In genomic region chr4:94237271-94237670, GRCh38 we compare ENCODE assay signal across 20 cellular contexts. TPM values are rescaled to one million over a fixed set of nuclear protein-coding genes. Genes with fewer than 3 reads are reported as not detected.
DNase-seq lines count a peak whose midpoint lies in the region; ATAC-seq, FAIRE-seq and TF ChIP-seq lines count a peak whose summit lies in the region.
"Had no signal": no experiment of that assay in that cellular context is flagged by ENCODE, and none has a peak within 500 bp of the region (broad histone marks: within the 10 kb centered on the region; RNA-seq: fewer than 3 reads in every experiment).

No MANE protein-coding gene starts in this region.

- no peak overlapping the region for H2BK120ac ChIP-seq in IMR-90 (ENCODE audit: low read depth, low read length)

- no peak for FAIRE-seq in A549 (lab: Jason Lieb, UNC)
- FAIRE-seq in frontal cortex (lab: Jason Lieb, UNC): peak; percentile 15
- FAIRE-seq: GM12878, GM12892, GM18507 had no signal

- H2BK5ac ChIP-seq in IMR-90 (ENCODE audit: low read depth, low read length, poor library complexity, severe bottlenecking): no peak overlapping the region

- ATAC-seq in A549: no peak
- no peak for ATAC-seq in IMR-90 (ENCODE audit: low read depth)
- ATAC-seq: GM12878 had no signal

- no TSS peak for BruUV-seq in IMR-90 (replicated peaks; lab: Mats Ljungman, UMichigan)

- in situ Hi-C loops in IMR-90 (cut with MboI; ENCODE audit: low sequenced_read_pairs): no loop called here

- H3K4me2 ChIP-seq in A549 (no peak overlapping the region), IMR-90 (ENCODE audit: low read depth, low read length) (no peak overlapping the region)
- H3K4me2 ChIP-seq: BLaER1 treated with 17β-estradiol and CSF1 and Interleukin-3, amounts not matched to agents 10 nM and 100 nM had no signal

- no peaks in the 10 kb centered on the region for H3K9me3 ChIP-seq in A549
- no peaks in the 10 kb centered on the region for H3K9me3 ChIP-seq in IMR-90 (ENCODE audit: control insufficient read depth, insufficient read depth, low read length)
- H3K9me3 ChIP-seq: BLaER1 treated with 17β-estradiol and CSF1 and Interleukin-3, amounts not matched to agents 10 nM and 100 nM; Caco-2 had no signal

- CTCF ChIA-PET in A549 (lab: Yijun Ruan, JAX): no interaction called here
- CTCF ChIA-PET in IMR-90 (lab: Yijun Ruan, JAX): no interaction called here

- TF ChIP-seq CTCF in A549 (IDR thresholded peaks at IDR 0.05) (no peak), IMR-90 (conservative IDR thresholded peaks at IDR 0.05; ENCODE audit: low read depth, low read length) (no peak), nephron progenitor cell (IDR thresholded peaks at IDR 0.05) (no peak)

- TF ChIP-seq RAD21 in A549 (conservative IDR thresholded peaks at IDR 0.05 in 1 of 2, IDR thresholded peaks at IDR 0.05 in 1 of 2): no peak
- TF ChIP-seq RAD21 in IMR-90 (IDR thresholded peaks at IDR 0.05; ENCODE audit: low read length): no peak

- peaks cover 5 to 14% of the 10 kb centered on the region in 2 experiments; a peak in 3 of 4 replicates for H3K79me1 ChIP-seq in IMR-90 (ENCODE audit: low read depth in 1 of 2, low read length in 2 of 2)

- no peak overlapping the region for H3K27ac Mint-ChIP-seq in nephron progenitor cell
- H3K27ac Mint-ChIP-seq: B cell; CD4-positive, alpha-beta T cell; CD8-positive, alpha-beta memory T cell had no signal

- H3K27me3 Mint-ChIP-seq in nephron progenitor cell (ENCODE audit: low read depth, poor library complexity): no peaks in the 10 kb centered on the region
- H3K27me3 Mint-ChIP-seq: B cell; CD4-positive, alpha-beta T cell; CD8-positive, alpha-beta memory T cell had no signal

- H3K14ac ChIP-seq in IMR-90 (replicated peaks; ENCODE audit: low read depth, low read length): no peak overlapping the region

- H3K4me3 Mint-ChIP-seq in nephron progenitor cell: no peak overlapping the region
- H3K4me3 Mint-ChIP-seq: B cell; CD4-positive, alpha-beta T cell; CD8-positive, alpha-beta memory T cell had no signal

- no peak overlapping the region for H2AFZ ChIP-seq in IMR-90 (replicated peaks; ENCODE audit: low read length, poor library complexity)

- peaks cover 13% of the 10 kb centered on the region for H3K36me3 ChIP-seq in IMR-90 (ENCODE audit: control insufficient read depth, insufficient read depth, low read length)

- no peak overlapping the region for H3K23ac ChIP-seq in IMR-90 (ENCODE audit: low read depth, low read length)

- no peak for DNase-seq in A549 (ENCODE audit: low read depth in 1 of 2, low spot score in 1 of 2)
- DNase-seq in IMR-90: no peak
- no peak for DNase-seq in frontal cortex (ENCODE audit: low spot score in 2 of 2)
- no peak for DNase-seq in DMS79 (lab: John Stamatoyannopoulos, UW)
- DNase-seq in nephron progenitor cell: no peak
- DNase-seq: 8988T; AML-193; Caco-2; Calu3; CD4-positive, alpha-beta T cell; CD8-positive, alpha-beta memory T cell; DND-41; EL; GDM1 had no signal

- no peak overlapping the region for H4K91ac ChIP-seq in IMR-90 (ENCODE audit: insufficient read depth, low read depth, low read length)

- H3K56ac ChIP-seq in IMR-90 (ENCODE audit: extremely low read depth, insufficient read depth, low read length): no peak overlapping the region

- POLR2A ChIA-PET in A549 (lab: Yijun Ruan, JAX): no interaction called here
- POLR2A ChIA-PET in IMR-90 (lab: Charles Lee; ENCODE audit: unreplicated experiment): no interaction called here

- peaks cover 3% of the 10 kb centered on the region; the same call in 1 of the 2 replicates for H3K9me1 ChIP-seq in IMR-90 (ENCODE audit: insufficient read depth, low read length)

- H2BK20ac ChIP-seq in IMR-90 (ENCODE audit: low read depth, low read length): no peak overlapping the region

- H4K8ac ChIP-seq in IMR-90 (ENCODE audit: low read depth in 2 of 2, low read length in 2 of 2): no peak overlapping the region

- H3K4ac ChIP-seq in IMR-90 (ENCODE audit: low read depth, low read length): no peak overlapping the region

- no peak overlapping the region for H2AK9ac ChIP-seq in IMR-90 (replicated peaks; ENCODE audit: low read depth, low read length, poor library complexity)

- no peak overlapping the region for H2BK15ac ChIP-seq in IMR-90 (ENCODE audit: low read depth, low read length)

- no peak overlapping the region for H4K5ac ChIP-seq in IMR-90 (ENCODE audit: low read depth, low read length)

- no peak overlapping the region for H3K9ac ChIP-seq in IMR-90 (ENCODE audit: low read depth, low read length)
- H3K9ac ChIP-seq: BLaER1 treated with 17β-estradiol and CSF1 and Interleukin-3, amounts not matched to agents 10 nM and 100 nM had no signal

- no peaks in the 10 kb centered on the region for H4K20me1 ChIP-seq in IMR-90 (ENCODE audit: insufficient read depth, low read length)

- no peak overlapping the region for H2AK5ac ChIP-seq in IMR-90 (ENCODE audit: low read depth, low read length)

- no peak overlapping the region for H3K18ac ChIP-seq in IMR-90 (ENCODE audit: low read depth, low read length)

- no peak for TF ChIP-seq EP300 in A549 (IDR thresholded peaks at IDR 0.05)

- TF ChIP-seq POLR2A in A549 (IDR thresholded peaks at IDR 0.05; ENCODE audit: low read length): no peak
- no peak for TF ChIP-seq POLR2A in IMR-90 (IDR thresholded peaks at IDR 0.05; ENCODE audit: low read depth, low read length)

- dilution Hi-C loops in IMR-90 (cut with HindIII; ENCODE audit: low sequenced_read_pairs, unreplicated experiment): no loop called here

- H3K4me3 ChIP-seq in A549: no peak overlapping the region
- H3K4me3 ChIP-seq in IMR-90 (ENCODE audit: insufficient read depth, low read depth, low read length): no peak overlapping the region
- H3K4me3 ChIP-seq: BLaER1 treated with 17β-estradiol and CSF1 and Interleukin-3, amounts not matched to agents 10 nM and 100 nM; GM12878 had no signal

- H3K36me3 Mint-ChIP-seq in nephron progenitor cell (ENCODE audit: low read depth): peaks cover 45% of the 10 kb centered on the region

- H3K4me1 ChIP-seq in A549 (no peaks in the 10 kb centered on the region), IMR-90 (ENCODE audit: control insufficient read depth, insufficient read depth, low read length) (peaks cover 2% of the 10 kb centered on the region; the same call in 1 of the 2 replicates)
- H3K4me1 ChIP-seq: Caco-2 had no signal

- no peaks in the 10 kb centered on the region for H3K9me3 Mint-ChIP-seq in nephron progenitor cell
- H3K9me3 Mint-ChIP-seq: CD4-positive, alpha-beta T cell; CD8-positive, alpha-beta memory T cell had no signal

- no peaks in the 10 kb centered on the region for H3K4me1 Mint-ChIP-seq in nephron progenitor cell
- H3K4me1 Mint-ChIP-seq: B cell; CD8-positive, alpha-beta memory T cell had no signal

- 86% methylated on average over 4 of the region's 4 CpGs for WGBS in A549 (ENCODE audit: missing lambda C conversion rate)
- WGBS in IMR-90 (ENCODE audit: extremely low coverage in 2 of 2, insufficient read length in 1 of 2), 2 experiments: no CpG with 5 or more reads among the region's 4 CpGs

- H3K27me3 ChIP-seq in IMR-90 (ENCODE audit: control insufficient read depth, insufficient read depth, low read length): no peaks in the 10 kb centered on the region
- H3K27me3 ChIP-seq: BLaER1 treated with 17β-estradiol and CSF1 and Interleukin-3, amounts not matched to agents 10 nM and 100 nM had no signal

- H3K27ac ChIP-seq in A549 (no peak overlapping the region), IMR-90 (ENCODE audit: insufficient read depth, low read length) (no peak overlapping the region)
- H3K27ac ChIP-seq: BLaER1 treated with 17β-estradiol and CSF1 and Interleukin-3, amounts not matched to agents 10 nM and 100 nM; C4-2B had no signal

- intact Hi-C loops in IMR-90 (cut with micrococcal nuclease): no loop called here

TF ChIP-seq in A549, 52 proteins besides CTCF, POLR2A, EP300 and RAD21:
- TF ChIP-seq MAX (IDR thresholded peaks at IDR 0.05) (no peak), MAFK (IDR thresholded peaks at IDR 0.05; ENCODE audit: partially characterized antibody) (peak; percentile 69)

TF ChIP-seq in IMR-90, 13 proteins besides CTCF, POLR2A, EP300 and RAD21:
- peak; percentile 84 for TF ChIP-seq MAFK (IDR thresholded peaks at IDR 0.05; ENCODE audit: low read depth, low read length)
- TF ChIP-seq NFE2L2 (IDR thresholded peaks at IDR 0.05; ENCODE audit: low read depth, low read length): no peak

RNA-seq across cellular contexts. Expression of gene SMARCAD1, which starts 29.6 kb away (rescaled TPM):
- 25.7 and 35.7 TPM in 2 replicates for polyA plus RNA-seq in A549 (2011; rRNA removed)
- 4.8 and 5.0 TPM in 2 replicates for polyA plus RNA-seq in A549 (2012; cell fraction: cytosol; rRNA removed)
- polyA plus RNA-seq in A549 (2012; cell fraction: nucleus; rRNA removed): 5.1 and 9.0 TPM in 2 replicates
- polyA plus RNA-seq in A549 (2017; fragmentation: RNase III; extraction: RNeasy Plus Mini Kit Qiagen cat#74134 plus additional on column Dnase treatment): 15.5 to 15.9 TPM (median 15.6 TPM) in 3 replicates
- 12.6 and 16.1 TPM in 2 replicates for polyA minus RNA-seq in A549 (2011; rRNA and poly(A)+ RNA removed)
- total RNA-seq in IMR-90 (2012; rRNA removed): 35.3 and 45.3 TPM in 2 replicates
- 10.5 and 12.3 TPM in 2 replicates for polyA plus RNA-seq in IMR-90 (2012; rRNA removed)
- polyA plus RNA-seq in IMR-90 (2012; cell fraction: cytosol; rRNA removed): 1.1 and 1.5 TPM in 2 replicates
- 2.7 and 24.2 TPM in 2 replicates for polyA plus RNA-seq in IMR-90 (2012; cell fraction: nucleus; rRNA removed; ENCODE audit: low replicate concordance)
- total RNA-seq in frontal cortex: 117 TPM
